In genomic region chr18:67417864-67418523, GRCh38 we compare ENCODE assay signal across 1 cellular context.
TF ChIP-seq lines count a peak whose summit lies in the region.

No MANE protein-coding gene starts in this region.

TF ChIP-seq in WTC11, 78 proteins besides CTCF, POLR2A, EP300 and RAD21 (continued from another document):
- no peak for TF ChIP-seq ZNF425 (CRISPR knock-in tag; conservative IDR thresholded peaks at IDR 0.05)
- no peak for TF ChIP-seq USF2 (CRISPR knock-in tag; IDR thresholded peaks at IDR 0.05)
- no peak for TF ChIP-seq ATF2 (CRISPR knock-in tag; IDR thresholded peaks at IDR 0.05; ENCODE audit: borderline replicate concordance, low read depth)
- TF ChIP-seq IRF1 (CRISPR knock-in tag; IDR thresholded peaks at IDR 0.05): no peak
- TF ChIP-seq SMAD4 (CRISPR knock-in tag; IDR thresholded peaks at IDR 0.05): no peak
